In the genomic region with DNA sequence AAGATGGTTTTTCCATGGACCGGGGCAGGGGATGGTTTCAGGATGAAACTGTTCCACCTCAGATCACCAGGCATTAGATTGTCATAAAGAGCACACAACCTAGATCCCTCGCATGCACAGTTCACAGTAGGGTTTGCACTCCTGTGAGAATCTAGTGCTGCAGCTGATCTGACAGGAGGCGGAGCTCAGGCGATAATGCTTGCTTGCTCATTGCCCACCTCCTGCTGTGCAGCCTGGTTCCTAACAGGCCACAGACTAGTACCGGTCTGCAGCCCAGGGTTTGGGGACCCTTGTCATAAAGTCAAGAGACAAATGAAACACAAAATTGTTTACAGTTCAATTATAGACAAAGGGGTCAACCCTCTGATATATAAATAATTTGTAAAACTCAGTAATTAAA, we compare ENCODE assay signal across 25 cellular contexts.
"Had no signal": no experiment of that assay in that cellular context is flagged by ENCODE, and none has a peak within 500 bp of the region (broad histone marks: within the 10 kb centered on the region; RNA-seq: fewer than 3 reads in every experiment).

No MANE protein-coding gene starts in this region.

- H3K27ac ChIP-seq: body of pancreas, cardiac muscle cell, Peyer's patch, RWPE1, SJCRH30 had no signal

- H3K27me3 ChIP-seq: body of pancreas, cardiac muscle cell, Peyer's patch, SJCRH30 had no signal

- H3K4me3 ChIP-seq: body of pancreas, cardiac muscle cell, Peyer's patch, SJCRH30 had no signal

- H3K36me3 ChIP-seq: cardiac muscle cell, Peyer's patch had no signal

- DNase-seq: activated B cell treated with CpG ODN at 0.5 μM for 24 hours; activated CD4-positive, alpha-beta T cell treated with anti-CD3 and anti-CD28 coated beads for 1 hour; activated CD4-positive, alpha-beta T cell treated with anti-CD3 and anti-CD28 coated beads, Interleukin-2, amount 10 ng/mL, durations not matched to agents 24 days and 14 days; activated CD4-positive, alpha-beta T cell treated with anti-CD3 and anti-CD28 coated beads, Interleukin-2, amount 50 U/mL, for 48 hours; activated CD8-positive, alpha-beta memory T cell treated with anti-CD3 and anti-CD28 coated beads, Interleukin-2, amount 10 ng/mL, durations not matched to agents 7 days and 5 days; activated effector memory CD4-positive, alpha-beta T cell treated with Interleukin-2 at 50 U/mL for 16 hours; activated naive CD4-positive, alpha-beta T cell; activated T-cell treated with anti-CD3 and anti-CD28 coated beads, Interleukin-2, amount 50 U/mL, for 24 hours; aorta; body of pancreas; KG1; NCI-H1092 treated with DMSO at 0.1 percent for 48 hours; NCI-H146; NCI-H1930; NCI-H2171; NCI-H2227 treated with DMSO at 0.1 percent for 48 hours; NCI-H446 treated with DMSO at 0.1 percent for 48 hours; NCI-H524 treated with DMSO at 0.1 percent for 48 hours; NK-92 treated with Interleukin-12 subunit alpha and Interleukin-12 subunit beta, amount 100 ng/mL, for 24 hours; Peyer's patch; Right ventricle myocardium superior; SJCRH30; SK-N-SH had no signal

- H3K9me3 ChIP-seq: body of pancreas, Peyer's patch, SJCRH30, SK-N-SH had no signal
